Comparison of ENCODE assay signal across 1 cellular context in genomic region chr19:57240311-57241090, GRCh38.
TF ChIP-seq lines count a peak whose summit lies in the region.

TSS of gene ZNF805 (plus strand) at chr19:57240632. CDS start at chr19:57240892, 260 bp downstream.

TF ChIP-seq in HepG2, 621 proteins besides CTCF, POLR2A, EP300 and RAD21 (continued from another document and continues in another):
- TF ChIP-seq ARID5B (CRISPR knock-in tag; IDR thresholded peaks at IDR 0.05), result peak; percentile 49; the same call in 1 of the 2 replicates
- TF ChIP-seq ZNF235 (CRISPR knock-in tag; IDR thresholded peaks at IDR 0.05; ENCODE audit: borderline replicate concordance), result peak; percentile 80; the same call in 1 of the 2 replicates
- peak; percentile 92 for TF ChIP-seq ZFX (CRISPR knock-in tag; IDR thresholded peaks at IDR 0.05; ENCODE audit: low read depth)
- no peak; the same call in 1 of the 2 replicates for TF ChIP-seq MTA3 (CRISPR knock-in tag; IDR thresholded peaks at IDR 0.05)
- peak; percentile 98 for TF ChIP-seq ZBTB25 (CRISPR knock-in tag; IDR thresholded peaks at IDR 0.05)
- TF ChIP-seq ZKSCAN8 (CRISPR knock-in tag; IDR thresholded peaks at IDR 0.05; ENCODE audit: borderline replicate concordance), result no peak
- TF ChIP-seq ZNF274 (CRISPR knock-in tag; IDR thresholded peaks at IDR 0.05), result no peak
- no peak for TF ChIP-seq CENPBD1 (CRISPR knock-in tag; IDR thresholded peaks at IDR 0.05; ENCODE audit: borderline replicate concordance, low read depth)
- TF ChIP-seq NR2F2 (IDR thresholded peaks at IDR 0.05; ENCODE audit: borderline replicate concordance, low read depth), result no peak
- no peak for TF ChIP-seq TSC22D2 (CRISPR knock-in tag; IDR thresholded peaks at IDR 0.05; ENCODE audit: borderline replicate concordance)
- TF ChIP-seq MAF1 (CRISPR knock-in tag; IDR thresholded peaks at IDR 0.05; ENCODE audit: borderline replicate concordance), result 0 out of 2 replicates have a peak, but pooled peaks have one; percentile 44
- peak; percentile 55; the same call in 1 of the 2 replicates for TF ChIP-seq SIN3B (IDR thresholded peaks at IDR 0.05; ENCODE audit: low read length)
- no peak for TF ChIP-seq TBP (CRISPR knock-in tag; IDR thresholded peaks at IDR 0.05)
- no peak for TF ChIP-seq SMARCC2 (IDR thresholded peaks at IDR 0.05)
- TF ChIP-seq CCDC6 (CRISPR knock-in tag; IDR thresholded peaks at IDR 0.05), result no peak; the same call in 1 of the 2 replicates
- no peak for TF ChIP-seq HES4 (CRISPR knock-in tag; IDR thresholded peaks at IDR 0.05; ENCODE audit: borderline replicate concordance)
- no peak for TF ChIP-seq ZFP36L2 (CRISPR knock-in tag; IDR thresholded peaks at IDR 0.05)
- TF ChIP-seq ZBTB33 (CRISPR knock-in tag; IDR thresholded peaks at IDR 0.05), result no peak
- TF ChIP-seq NFE2 (CRISPR knock-in tag; IDR thresholded peaks at IDR 0.05), result no peak
- peak; percentile 86; the same call in 1 of the 2 replicates for TF ChIP-seq EEA1 (CRISPR knock-in tag; IDR thresholded peaks at IDR 0.05; ENCODE audit: borderline replicate concordance)
- TF ChIP-seq NFE2L2 (IDR thresholded peaks at IDR 0.05; ENCODE audit: low read length), result no peak
- no peak for TF ChIP-seq CC2D1A (CRISPR knock-in tag; IDR thresholded peaks at IDR 0.05)
- peak; percentile 42; the same call in 1 of the 2 replicates for TF ChIP-seq BRF2 (CRISPR knock-in tag; IDR thresholded peaks at IDR 0.05)
- no peak for TF ChIP-seq MTF1 (CRISPR knock-in tag; IDR thresholded peaks at IDR 0.05)
- TF ChIP-seq SATB2 (CRISPR knock-in tag; IDR thresholded peaks at IDR 0.05), result no peak
- no peak for TF ChIP-seq MTERF4 (CRISPR knock-in tag; IDR thresholded peaks at IDR 0.05)
- TF ChIP-seq ZNF441 (CRISPR knock-in tag; IDR thresholded peaks at IDR 0.05; ENCODE audit: borderline replicate concordance), result peak; percentile 17; the same call in 1 of the 2 replicates
- no peak for TF ChIP-seq ZNF280D (CRISPR knock-in tag; IDR thresholded peaks at IDR 0.05)
- TF ChIP-seq RNF219 (CRISPR knock-in tag; IDR thresholded peaks at IDR 0.05), result no peak
- no peak for TF ChIP-seq ZNF484 (CRISPR knock-in tag; IDR thresholded peaks at IDR 0.05; ENCODE audit: borderline replicate concordance, low read depth)
- peak; percentile 66; the same call in 1 of the 2 replicates for TF ChIP-seq AKAP8 (CRISPR knock-in tag; IDR thresholded peaks at IDR 0.05)
- 0 out of 2 replicates have a peak, but pooled peaks have one; percentile 29 for TF ChIP-seq ZNF879 (CRISPR knock-in tag; IDR thresholded peaks at IDR 0.05)
- no peak for TF ChIP-seq HNRNPK (IDR thresholded peaks at IDR 0.05; ENCODE audit: low read depth, low read length, poor library complexity, severe bottlenecking)
- peak; percentile 32; the same call in 1 of the 2 replicates for TF ChIP-seq NCOR1 (IDR thresholded peaks at IDR 0.05; ENCODE audit: borderline replicate concordance, low read length)
- peak; percentile 21; the same call in 1 of the 2 replicates for TF ChIP-seq ZFP62 (CRISPR knock-in tag; IDR thresholded peaks at IDR 0.05)
- TF ChIP-seq ZNF280B (CRISPR knock-in tag; IDR thresholded peaks at IDR 0.05; ENCODE audit: borderline replicate concordance), result 0 out of 2 replicates have a peak, but pooled peaks have one; percentile 39
- TF ChIP-seq ZNF781 (CRISPR knock-in tag; IDR thresholded peaks at IDR 0.05; ENCODE audit: borderline replicate concordance, not compliant biosample characterization), result peak; percentile 66
- peak; percentile 41; the same call in 1 of the 2 replicates for TF ChIP-seq PITX1 (CRISPR knock-in tag; IDR thresholded peaks at IDR 0.05)
- no peak for TF ChIP-seq ZFYVE20 (CRISPR knock-in tag; IDR thresholded peaks at IDR 0.05; ENCODE audit: borderline replicate concordance, low read depth)
- peak; percentile 79; the same call in 1 of the 2 replicates for TF ChIP-seq NFKB2 (CRISPR knock-in tag; IDR thresholded peaks at IDR 0.05; ENCODE audit: borderline replicate concordance)
- TF ChIP-seq ZNF773 (CRISPR knock-in tag; IDR thresholded peaks at IDR 0.05; ENCODE audit: borderline replicate concordance), result 0 out of 2 replicates have a peak, but pooled peaks have one; percentile 16
- peak; percentile 52; the same call in 1 of the 2 replicates for TF ChIP-seq TFDP2 (CRISPR knock-in tag; IDR thresholded peaks at IDR 0.05)
